In the genomic region with DNA sequence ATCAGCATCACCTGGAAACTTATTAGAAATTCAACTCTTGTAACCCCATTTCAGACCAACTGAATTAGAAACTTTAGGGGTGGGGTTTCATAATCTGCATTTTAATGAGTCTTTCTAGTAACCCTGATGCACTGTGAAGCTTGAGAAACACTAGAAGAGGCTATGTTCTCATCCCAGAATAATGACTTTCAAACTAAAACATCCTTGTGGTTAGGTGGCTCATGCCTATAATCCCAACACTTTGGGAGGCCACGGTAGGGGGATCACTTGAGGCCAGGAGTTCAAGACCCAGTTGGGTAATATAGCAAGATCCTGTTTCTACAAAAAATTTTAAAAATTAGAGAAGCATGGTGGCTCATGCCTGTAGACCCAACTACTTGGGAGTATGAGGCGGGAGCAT, we compare ENCODE assay signal across 25 cellular contexts.
"Had no signal": no experiment of that assay in that cellular context is flagged by ENCODE, and none has a peak within 500 bp of the region (broad histone marks: within the 10 kb centered on the region; RNA-seq: fewer than 3 reads in every experiment).

No MANE protein-coding gene starts in this region.

- H3K4me3 ChIP-seq: coronary artery, dorsolateral prefrontal cortex, heart left ventricle, left ventricle myocardium inferior, lung, neural progenitor cell, right atrium auricular region, spleen, transverse colon had no signal

- H3K27me3 ChIP-seq: brain microvascular endothelial cell, dorsolateral prefrontal cortex, heart left ventricle, neural progenitor cell, right atrium auricular region, spleen, transverse colon had no signal

- ATAC-seq: heart left ventricle, natural killer cell had no signal

- H3K9me3 ChIP-seq: heart left ventricle, left ventricle myocardium inferior, right atrium auricular region, spleen, transverse colon had no signal

- H3K36me3 ChIP-seq: brain microvascular endothelial cell, heart left ventricle, left ventricle myocardium inferior, neural progenitor cell, right atrium auricular region, spleen, transverse colon had no signal

- DNase-seq: activated CD4-positive, alpha-beta memory T cell treated with anti-CD3 and anti-CD28 coated beads for 36 hours; activated CD4-positive, alpha-beta T cell treated with anti-CD3 and anti-CD28 coated beads for 4 hours; activated CD8-positive, alpha-beta memory T cell treated with anti-CD3 and anti-CD28 coated beads, Interleukin-2, amount 50 U/mL, for 48 hours; activated gamma-delta T cell; activated naive CD4-positive, alpha-beta T cell treated with anti-CD3 and anti-CD28 coated beads, Interleukin-2, amount 10 ng/mL, durations not matched to agents 7 days and 5 days; activated naive CD8-positive, alpha-beta T cell treated with anti-CD3 and anti-CD28 coated beads, Interleukin-2, amount 10 ng/mL, durations not matched to agents 7 days and 5 days; activated T-cell treated with anti-CD3 and anti-CD28 coated beads, Interleukin-2, amount 50 U/mL, for 24 hours; amniotic stem cell; brain microvascular endothelial cell; dorsolateral prefrontal cortex; effector memory CD4-positive, alpha-beta T cell; heart left ventricle; hypothalamus; left ventricle myocardium inferior; mesendoderm; natural killer cell; occipital lobe; spleen; stimulated activated naive CD4-positive, alpha-beta T cell treated with Interleukin-2 at 50 U/mL for 16 hours; transverse colon had no signal

- H3K27ac ChIP-seq: brain microvascular endothelial cell, coronary artery, dorsolateral prefrontal cortex, heart left ventricle, left ventricle myocardium inferior, neural progenitor cell, right atrium auricular region, spleen, transverse colon, VCaP had no signal

- H3K4me1 ChIP-seq: right atrium auricular region, transverse colon had no signal
